In the genomic region with DNA sequence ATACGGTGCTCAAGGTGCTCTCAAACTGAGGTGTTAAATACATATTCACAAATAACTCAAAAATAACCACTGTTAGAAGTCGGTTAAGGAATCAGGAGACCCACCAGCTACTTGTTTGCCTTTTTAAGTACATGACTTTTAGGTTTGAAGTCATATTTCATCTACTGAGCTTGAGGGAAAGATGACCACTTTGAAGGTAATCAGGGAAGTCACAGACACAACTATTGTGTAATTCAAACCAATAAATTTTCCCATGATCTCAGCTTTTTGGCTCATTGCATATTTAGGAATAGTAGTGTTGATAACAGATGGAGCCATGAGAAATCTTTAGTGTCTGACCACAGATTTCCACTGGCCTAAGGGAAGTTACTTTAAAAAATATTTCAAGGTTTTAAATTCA, we compare ENCODE assay signal across 17 cellular contexts. TPM values are rescaled to one million over a fixed set of nuclear protein-coding genes. Genes with fewer than 3 reads are reported as not detected.
DNase-seq lines count a peak whose midpoint lies in the region; ATAC-seq and TF ChIP-seq lines count a peak whose summit lies in the region.
"Had no signal": no experiment of that assay in that cellular context is flagged by ENCODE, and none has a peak within 500 bp of the region (broad histone marks: within the 10 kb centered on the region; RNA-seq: fewer than 3 reads in every experiment).

No MANE protein-coding gene starts in this region.

- TF ChIP-seq POLR2A in thyroid gland (IDR thresholded peaks at IDR 0.05) = no peak

- DNase-seq in T-helper 2 cell treated with Interferon-gamma antibody and Interleukin-4, amounts not matched to agents 5 μg/mL and 100 μg/mL, for 36 hours (ENCODE audit: low spot score) = no peak
- DNase-seq in T-helper 2 cell = no peak
- no peak for DNase-seq in HFFc6
- no peak for DNase-seq in T-helper 17 cell
- no peak for DNase-seq in right atrium auricular region (ENCODE audit: low spot score)
- no peak for DNase-seq in thyroid gland
- no peak for DNase-seq in putamen (ENCODE audit: low spot score)
- DNase-seq: activated CD4-positive, alpha-beta T cell treated with anti-CD3 and anti-CD28 coated beads for 4 hours; activated effector memory CD4-positive, alpha-beta T cell treated with anti-CD3 and anti-CD28 coated beads, Interleukin-2, amount 50 U/mL, for 16 hours; NCI-H1092 treated with DMSO at 0.1 percent for 48 hours; NCI-H446 treated with DMSO at 0.1 percent for 48 hours; ovary had no signal

- H3K27me3 ChIP-seq in right atrium auricular region (peaks cover 35 to 42% of the 10 kb centered on the region in 2 donors), thyroid gland (peaks cover 47% of the 10 kb centered on the region)

- peak overlapping the region; percentile 27 for H3K4me3 Mint-ChIP-seq in T-helper 2 cell treated with Interferon-gamma antibody and Interleukin-4, amounts not matched to agents 5 μg/mL and 100 μg/mL, for 36 hours
- H3K4me3 Mint-ChIP-seq in HFFc6 (peak overlapping the region; percentile 5; the same call in 1 of the 2 replicates), T-helper 17 cell (no peak overlapping the region), nephron (peak overlapping the region; percentile 47 to 70 (median 52))

- no peak overlapping the region for H3K27ac ChIP-seq in right atrium auricular region
- no peak overlapping the region for H3K27ac ChIP-seq in thyroid gland
- H3K27ac ChIP-seq: ovary, suprapubic skin had no signal

- no peak overlapping the region for H3K27ac Mint-ChIP-seq in T-helper 2 cell treated with Interferon-gamma antibody and Interleukin-4, amounts not matched to agents 5 μg/mL and 100 μg/mL, for 36 hours
- H3K27ac Mint-ChIP-seq in HFFc6 (no peak overlapping the region), T-helper 17 cell (peak overlapping the region; percentile 59), nephron (no peak overlapping the region)

- H3K4me3 ChIP-seq in right atrium auricular region = no peak overlapping the region
- H3K4me3 ChIP-seq in thyroid gland (replicated peaks in 1 of 3) = no peak overlapping the region

- peaks cover 0 to 46% of the 10 kb centered on the region in 2 donors for H3K4me1 ChIP-seq in right atrium auricular region
- peaks cover 16 to 38% of the 10 kb centered on the region in 2 donors for H3K4me1 ChIP-seq in thyroid gland

- H3K9me3 ChIP-seq in T-helper 17 cell (ENCODE audit: control insufficient read depth, low read length, poor library complexity, severe bottlenecking) (peaks cover 11% of the 10 kb centered on the region), right atrium auricular region (no peaks in the 10 kb centered on the region), thyroid gland (no peaks in the 10 kb centered on the region)
- H3K9me3 ChIP-seq: suprapubic skin had no signal

- no peaks in the 10 kb centered on the region for H3K36me3 ChIP-seq in right atrium auricular region
- no peaks in the 10 kb centered on the region for H3K36me3 ChIP-seq in thyroid gland
- H3K36me3 ChIP-seq: ovary, suprapubic skin had no signal

- peaks cover 14% of the 10 kb centered on the region for H3K9me3 Mint-ChIP-seq in T-helper 2 cell treated with Interferon-gamma antibody and Interleukin-4, amounts not matched to agents 5 μg/mL and 100 μg/mL, for 36 hours
- peaks cover 4% of the 10 kb centered on the region; the same call in 1 of the 2 replicates for H3K9me3 Mint-ChIP-seq in HFFc6
- peaks cover 1% of the 10 kb centered on the region for H3K9me3 Mint-ChIP-seq in nephron

- peaks cover 58% of the 10 kb centered on the region for H3K4me1 Mint-ChIP-seq in T-helper 2 cell treated with Interferon-gamma antibody and Interleukin-4, amounts not matched to agents 5 μg/mL and 100 μg/mL, for 36 hours (ENCODE audit: low read depth)
- H3K4me1 Mint-ChIP-seq in HFFc6 (ENCODE audit: low read depth) (peaks cover 53% of the 10 kb centered on the region), T-helper 17 cell (peaks cover 38% of the 10 kb centered on the region), nephron (peaks cover 43% of the 10 kb centered on the region)

- peaks cover 19% of the 10 kb centered on the region for H3K36me3 Mint-ChIP-seq in T-helper 2 cell treated with Interferon-gamma antibody and Interleukin-4, amounts not matched to agents 5 μg/mL and 100 μg/mL, for 36 hours (ENCODE audit: low read depth)
- H3K36me3 Mint-ChIP-seq in HFFc6 (ENCODE audit: low read depth) (peaks cover 18% of the 10 kb centered on the region), T-helper 17 cell (ENCODE audit: low read depth) (peaks cover 8% of the 10 kb centered on the region), nephron (ENCODE audit: low read depth) (peaks cover 18% of the 10 kb centered on the region)

- 20 to 33% methylated on average over 2 of the region's 2 CpGs for WGBS in thyroid gland, 2 donors

- H3K27me3 Mint-ChIP-seq in T-helper 2 cell treated with Interferon-gamma antibody and Interleukin-4, amounts not matched to agents 5 μg/mL and 100 μg/mL, for 36 hours (ENCODE audit: low read depth) = peaks cover 56% of the 10 kb centered on the region
- peaks cover 19% of the 10 kb centered on the region for H3K27me3 Mint-ChIP-seq in HFFc6 (ENCODE audit: insufficient read depth)
- H3K27me3 Mint-ChIP-seq in T-helper 17 cell = peaks cover 52% of the 10 kb centered on the region
- H3K27me3 Mint-ChIP-seq in nephron (ENCODE audit: low read depth) = peaks cover 70% of the 10 kb centered on the region

- intact Hi-C loops in thyroid gland (cut with DNase I) = no loop called here

- TF ChIP-seq CTCF in HFFc6 (IDR thresholded peaks at IDR 0.05) (no peak), nephron (IDR thresholded peaks at IDR 0.05; ENCODE audit: unreplicated experiment in 3 of 3) (no peak), right atrium auricular region (IDR thresholded peaks at IDR 0.05) (no peak), thyroid gland (IDR thresholded peaks at IDR 0.05) (no peak)

- ATAC-seq in T-helper 17 cell = no peak

RNA-seq across cellular contexts. Expression of a gene that starts 1.3 kb away (rescaled TPM):
- total RNA-seq in HFFc6 (2021; fragmentation: NEBNext Ultra II Directional; extraction: Animal tissue kit (Norgen Biotek cat#: 25700)) = 10 to 100 TPM; 20.5 to 37.6 (median 33.0) TPM
- 10 to 100 TPM; 30.8 to 31.6 TPM for total RNA-seq in T-helper 17 cell
- 10 to 100 TPM; 24.8 to 42.5 TPM for total RNA-seq in right atrium auricular region
- 10 to 100 TPM; 51.7 to 65.4 (median 59.9) TPM for total RNA-seq in thyroid gland

RNA-seq across cellular contexts. Expression of a gene that starts 2.4 kb away (rescaled TPM):
- 10 to 100 TPM in 4 of 6 experiments, 1 to 10 TPM in 2; 7.3 to 19.1 (median 15.0) TPM for total RNA-seq in HFFc6 (2021; fragmentation: NEBNext Ultra II Directional; extraction: Animal tissue kit (Norgen Biotek cat#: 25700))
- total RNA-seq in T-helper 17 cell (not detected), right atrium auricular region (1 to 10 TPM; 2.1 to 2.4 TPM), thyroid gland (1 to 10 TPM in 1 of 4 donors, under 1 TPM in 3; 0.22 to 1.6 (median 0.58) TPM)
- total RNA-seq: bronchial epithelial cell, frontal cortex, lung microvascular endothelial cell had no signal
